20 cellular contexts compared by ENCODE assay signal in the genomic region with DNA sequence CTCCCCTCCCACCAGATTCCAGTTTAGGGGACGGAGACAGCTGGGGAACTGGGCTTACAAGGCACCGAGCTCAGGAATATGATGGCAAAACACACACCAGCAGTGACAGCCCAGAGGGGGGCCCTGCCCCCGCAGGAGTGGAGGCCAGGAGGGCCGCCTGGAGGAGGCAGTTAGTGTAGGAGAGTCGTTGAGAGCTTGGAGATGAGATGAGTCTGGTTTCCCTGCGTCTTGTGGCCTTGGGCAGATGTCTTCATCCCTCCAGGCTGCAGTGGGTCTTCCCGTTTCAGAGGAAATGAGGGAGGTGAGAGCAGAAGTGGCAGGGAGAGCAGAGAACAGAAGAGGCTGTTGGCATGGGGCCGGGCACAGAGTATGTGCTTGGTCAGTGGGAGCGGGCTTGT. TPM values are rescaled to one million over a fixed set of nuclear protein-coding genes. Genes with fewer than 3 reads are reported as not detected.
"Had no signal": no experiment of that assay in that cellular context is flagged by ENCODE, and none has a peak within 500 bp of the region (broad histone marks: within the 10 kb centered on the region; RNA-seq: fewer than 3 reads in every experiment).

No MANE protein-coding gene starts in this region.

- H3K27me3 ChIP-seq: ovary, thyroid gland had no signal

- H3K9me3 ChIP-seq: colonic mucosa, esophagus squamous epithelium, gastroesophageal sphincter, left ventricle myocardium inferior, lower lobe of right lung, neutrophil, ovary, suprapubic skin, thyroid gland had no signal

- H3K36me3 ChIP-seq: colonic mucosa, esophagus squamous epithelium, gastroesophageal sphincter, left ventricle myocardium inferior, lower lobe of right lung, neutrophil, ovary, suprapubic skin, thyroid gland had no signal

- H3K4me3 ChIP-seq: colonic mucosa, esophagus squamous epithelium, gastroesophageal sphincter, left ventricle myocardium inferior, lower lobe of right lung, ovary, suprapubic skin, thyroid gland had no signal

- H3K27ac ChIP-seq: colonic mucosa, esophagus squamous epithelium, gastroesophageal sphincter, left ventricle myocardium inferior, lower lobe of right lung, neutrophil, ovary, suprapubic skin, thyroid gland had no signal

- DNase-seq: colonic mucosa; dermis blood vessel endothelial cell; esophagus squamous epithelium; foreskin fibroblast; kidney; left cardiac atrium; left ventricle myocardium inferior; lower lobe of right lung; midbrain; ovary; stimulated activated CD4-positive, alpha-beta T cell treated with anti-CD3 and anti-CD28 coated beads, Interleukin-4, amount 100 ng/mL, for 1 hour; stimulated activated CD8-positive, alpha-beta memory T cell treated with anti-CD3 and anti-CD28 coated beads, Interleukin-4, amount 100 ng/mL, for 48 hours; stimulated activated naive CD8-positive, alpha-beta T cell treated with anti-CD3 and anti-CD28 coated beads, Interleukin-15, Interleukin-2, amounts not matched to agents 100 U/mL and 50 U/mL, for 24 hours; thyroid gland had no signal

- H3K4me1 ChIP-seq: colonic mucosa had no signal

- ATAC-seq: gastroesophageal sphincter; lower lobe of right lung; natural killer cell treated with Interleukin-12 subunit alpha and Interleukin-12 subunit beta and Interleukin-15 and Interleukin-18, amount 100 ng/mL, for 72 hours; stimulated activated effector memory CD8-positive, alpha-beta T cell treated with anti-CD3 and anti-CD28 coated beads, Interleukin-12 subunit alpha, Interleukin-12 subunit beta, amount 100 ng/mL, for 72 hours; stimulated activated naive CD8-positive, alpha-beta T cell treated with anti-CD3 and anti-CD28 coated beads, Interleukin-15, Interleukin-2, amounts not matched to agents 100 U/mL and 50 U/mL, for 24 hours had no signal

RNA-seq across cellular contexts. Expression of a gene that starts 4.9 kb away (rescaled TPM):
- polyA plus RNA-seq: right cardiac atrium had no signal
